In genomic region chr11:128630367-128631230, GRCh38 we compare ENCODE assay signal across 8 cellular contexts. TPM values are rescaled to one million over a fixed set of nuclear protein-coding genes. Genes with fewer than 3 reads are reported as not detected.
DNase-seq lines count a peak whose midpoint lies in the region; ATAC-seq and TF ChIP-seq lines count a peak whose summit lies in the region.

No MANE protein-coding gene starts in this region.

- H3K4me1 ChIP-seq in Peyer's patch: peaks cover 0 to 25% (median 11%) of the 10 kb centered on the region in 4 donors

- peak; percentile 65 for DNase-seq in D341Med (ENCODE audit: low spot score)
- peak in 57 of 76 experiments; percentile 1 to 74 (median 43) for DNase-seq in HUDEP-2 (lab: John Stamatoyannopoulos, UW; ENCODE audit: unreplicated experiment in 76 of 76)
- DNase-seq in Peyer's patch: peak; percentile 91 to 96 (median 91)
- peak; percentile 83 for DNase-seq in activated T-helper 1 cell treated with Interleukin-2 at 50 U/mL for 16 hours (ENCODE audit: low read depth)
- peak; percentile 92 for DNase-seq in fibroblast of pulmonary artery (ENCODE audit: low read depth)
- peak; percentile 52 for DNase-seq in non-pigmented ciliary epithelial cell (ENCODE audit: low read depth)
- DNase-seq in substantia nigra (lab: John Stamatoyannopoulos, UW): peak in 43 of 49 donors; percentile 6 to 85 (median 64)

- TF ChIP-seq CTCF in Peyer's patch (IDR thresholded peaks at IDR 0.05) (peak; percentile 83 to 97 (median 94)), fibroblast of pulmonary artery (IDR thresholded peaks at IDR 0.05; ENCODE audit: low read length, missing control alignments) (peak; percentile 88)

- ATAC-seq in GM21390 (IDR thresholded peaks at IDR 0.05; ENCODE audit: unreplicated experiment): peak; percentile 65

- peak overlapping the region in 2 of 4 donors; percentile 32 to 75 for H3K27ac ChIP-seq in Peyer's patch
- H3K27ac ChIP-seq in substantia nigra (ENCODE audit: low read depth, low read length, poor library complexity, severe bottlenecking): no peak overlapping the region

- no peak overlapping the region for H3K4me3 ChIP-seq in Peyer's patch
- no peak overlapping the region for H3K4me3 ChIP-seq in fibroblast of pulmonary artery (replicated peaks; ENCODE audit: low read depth, low read length)

- no peaks in the 10 kb centered on the region for H3K27me3 ChIP-seq in Peyer's patch

- no peaks in the 10 kb centered on the region for H3K9me3 ChIP-seq in Peyer's patch

- peak in 1 of 2 donors; percentile 9 for TF ChIP-seq POLR2A in Peyer's patch (IDR thresholded peaks at IDR 0.05)

- no peaks in the 10 kb centered on the region for H3K36me3 ChIP-seq in Peyer's patch

RNA-seq across cellular contexts. Expression of gene ETS1, which starts 43.2 kb away (rescaled TPM):
- 10 to 100 TPM; 21.9 to 78.4 (median 31.3) TPM for total RNA-seq in Peyer's patch
